8 cellular contexts compared by ENCODE assay signal in genomic region chr7:120987683-120988590, GRCh38. TPM values are rescaled to one million over a fixed set of nuclear protein-coding genes. Genes with fewer than 3 reads are reported as not detected.
DNase-seq lines count a peak whose midpoint lies in the region; ATAC-seq and TF ChIP-seq lines count a peak whose summit lies in the region.

No MANE protein-coding gene starts in this region.

- H3K36me3 ChIP-seq in kidney epithelial cell (ENCODE audit: control insufficient read depth, insufficient read depth, low read length), result no peaks in the 10 kb centered on the region

- H3K27me3 ChIP-seq in kidney epithelial cell (ENCODE audit: control insufficient read depth, insufficient read depth, low read length), result no peaks in the 10 kb centered on the region

- DNase-seq in AG08396 (ENCODE audit: low spot score) (peak; percentile 87), NCI-H345 treated with DMSO at 0.1 percent for 48 hours (lab: John Stamatoyannopoulos, UW; ENCODE audit: unreplicated experiment) (peak; percentile 54), cerebellum (ENCODE audit: low spot score) (peak; percentile 69), kidney epithelial cell (ENCODE audit: low read depth) (peak; percentile 75)
- DNase-seq in activated CD4-positive, CD25-positive, alpha-beta regulatory T cell treated with anti-CD3 and anti-CD28 coated beads, Interleukin-2, amount 50 U/mL, for 72 hours, result peak; percentile 76
- DNase-seq in stimulated activated CD4-positive, alpha-beta T cell treated with anti-CD3 and anti-CD28 coated beads, Interleukin-15, amount 100 ng/mL, for 1 hour (ENCODE audit: low read depth in 1 of 2, low spot score in 1 of 2), result peak; percentile 67 to 69

- H3K4me3 ChIP-seq in kidney epithelial cell (ENCODE audit: low read depth, low read length), result peak overlapping the region; percentile 45

- TF ChIP-seq CTCF in kidney epithelial cell (IDR thresholded peaks at IDR 0.05; ENCODE audit: insufficient read depth, low read length, poor library complexity, severe bottlenecking), result peak; percentile 98

- peak; percentile 93 for ATAC-seq in GM18873 (IDR thresholded peaks at IDR 0.05; ENCODE audit: low FRiP score, unreplicated experiment)
- ATAC-seq in HG03159 (IDR thresholded peaks at IDR 0.05; ENCODE audit: unreplicated experiment), result peak; percentile 95

RNA-seq across cellular contexts. Expression of gene CPED1, which starts 0.6 kb away (rescaled TPM):
- total RNA-seq in cerebellum, result 6.0 TPM
- total RNA-seq in kidney epithelial cell, result 3.1 and 3.2 TPM in 2 replicates

RNA-seq across cellular contexts. Expression of gene ING3, which starts 37.4 kb away (rescaled TPM):
- total RNA-seq in cerebellum (31.8 TPM), kidney epithelial cell (12.7 and 13.2 TPM in 2 replicates)

Comparison
In these comparisons a context has a peak if more than half of its experiments do, and no peak if none do; other contexts are left out.
1. Peak in every context shown above with its lines: DNase-seq, ATAC-seq and H3K4me3 ChIP-seq.